In genomic region chr2:234458466-234458865, GRCh38 we compare ENCODE assay signal across 20 cellular contexts. TPM values are rescaled to one million over a fixed set of nuclear protein-coding genes. Genes with fewer than 3 reads are reported as not detected.
DNase-seq lines count a peak whose midpoint lies in the region; ATAC-seq and TF ChIP-seq lines count a peak whose summit lies in the region.
"Had no signal": no experiment of that assay in that cellular context is flagged by ENCODE, and none has a peak within 500 bp of the region (broad histone marks: within the 10 kb centered on the region; RNA-seq: fewer than 3 reads in every experiment).

No MANE protein-coding gene starts in this region.

- H3K9ac ChIP-seq in DND-41 (ENCODE audit: low read depth, low read length), result no peak overlapping the region
- H3K9ac ChIP-seq: GM23248 had no signal

- H3K4me3 ChIP-seq in DND-41 (ENCODE audit: low read depth in 1 of 2, low read length in 2 of 2), result no peak overlapping the region
- H3K4me3 ChIP-seq in naive thymus-derived CD4-positive, alpha-beta T cell (ENCODE audit: low read length), result no peak overlapping the region
- H3K4me3 ChIP-seq: GM23248, hepatocyte, left lung had no signal

- ATAC-seq in activated CD8-positive, alpha-beta memory T cell treated with anti-CD3 and anti-CD28 coated beads, Interleukin-2, amount 10 ng/mL, durations not matched to agents 7 days and 5 days, result no peak
- ATAC-seq in DND-41 (ENCODE audit: insufficient read depth, low read depth), result no peak
- no peak for ATAC-seq in naive thymus-derived CD4-positive, alpha-beta T cell
- no peak for ATAC-seq in HG02852 (IDR thresholded peaks at IDR 0.05; ENCODE audit: unreplicated experiment)
- ATAC-seq: esophagus mucosa; left lung; stimulated activated naive CD8-positive, alpha-beta T cell treated with anti-CD3 and anti-CD28 coated beads, Interleukin-15, amount 100 ng/mL, for 72 hours had no signal

- peaks cover 8% of the 10 kb centered on the region for H3K9me3 Mint-ChIP-seq in activated CD8-positive, alpha-beta memory T cell treated with anti-CD3 and anti-CD28 coated beads, Interleukin-2, amount 10 ng/mL, durations not matched to agents 7 days and 5 days (ENCODE audit: low read depth)
- H3K9me3 Mint-ChIP-seq in activated T-helper 1 cell treated with anti-CD3 and anti-CD28 coated beads, Interleukin-12 subunit alpha, Interleukin-12 subunit beta, Interleukin-2, Interleukin-4 antibody, amounts not matched to agents 30 ng/mL and 10 ng/mL and 1 ng/mL, durations not matched to agents 14 hours and 24 hours and 36 hours, result peaks cover 16% of the 10 kb centered on the region
- peaks cover 0 to 12% (median 2%) of the 10 kb centered on the region in 11 donors for H3K9me3 Mint-ChIP-seq in naive thymus-derived CD4-positive, alpha-beta T cell
- peaks cover 10% of the 10 kb centered on the region for H3K9me3 Mint-ChIP-seq in activated CD4-positive, alpha-beta T cell treated with anti-CD3 and anti-CD28 coated beads, Interleukin-2, amount 10 ng/mL, durations not matched to agents 24 days and 14 days

- H3K4me2 ChIP-seq in DND-41 (ENCODE audit: insufficient read depth, low read length), result no peak overlapping the region
- H3K4me2 ChIP-seq: hepatocyte had no signal

- H3K27me3 ChIP-seq in DND-41 (ENCODE audit: insufficient read depth, low read length, poor library complexity), result no peaks in the 10 kb centered on the region
- no peaks in the 10 kb centered on the region for H3K27me3 ChIP-seq in naive thymus-derived CD4-positive, alpha-beta T cell (ENCODE audit: control insufficient read depth in 2 of 2, insufficient read depth in 2 of 2, low read length in 2 of 2)
- H3K27me3 ChIP-seq: hepatocyte, left lung had no signal

- TF ChIP-seq CTCF in DND-41 (IDR thresholded peaks at IDR 0.05; ENCODE audit: borderline replicate concordance, extremely low read depth, low read length, poor library complexity, severe bottlenecking), result no peak

- DNase-seq in activated CD8-positive, alpha-beta memory T cell treated with anti-CD3 and anti-CD28 coated beads, Interleukin-2, amount 10 ng/mL, durations not matched to agents 7 days and 5 days, result no peak
- no peak for DNase-seq in activated CD8-positive, alpha-beta memory T cell treated with anti-CD3 and anti-CD28 coated beads, Interleukin-2, amount 50 U/mL, for 48 hours
- DNase-seq in DND-41 (no peak), NCI-H2081 treated with DMSO at 0.1 percent for 48 hours (lab: John Stamatoyannopoulos, UW) (no peak)
- DNase-seq in activated T-helper 1 cell treated with anti-CD3 and anti-CD28 coated beads, Interleukin-12 subunit alpha, Interleukin-12 subunit beta, Interleukin-2, Interleukin-4 antibody, amounts not matched to agents 30 ng/mL and 10 ng/mL and 1 ng/mL, durations not matched to agents 14 hours and 24 hours and 36 hours (ENCODE audit: low spot score), result no peak
- no peak for DNase-seq in naive thymus-derived CD4-positive, alpha-beta T cell
- no peak for DNase-seq in activated CD4-positive, alpha-beta T cell treated with anti-CD3 and anti-CD28 coated beads, Interleukin-2, amount 10 ng/mL, durations not matched to agents 24 days and 14 days
- DNase-seq: activated CD8-positive, alpha-beta memory T cell treated with anti-CD3 and anti-CD28 coated beads, Interleukin-2, amount 50 U/mL, for 4 hours; activated gamma-delta T cell; cortex of kidney; GM23248; left lung; NCI-H1092 treated with DMSO at 0.1 percent for 48 hours; NCI-H187 treated with DMSO at 0.1 percent for 48 hours; NCI-H526 treated with DMSO at 0.1 percent for 48 hours; SHP77 treated with DMSO at 0.1 percent for 48 hours; stimulated activated naive CD8-positive, alpha-beta T cell treated with anti-CD3 and anti-CD28 coated beads, Interleukin-15, amount 100 ng/mL, for 72 hours had no signal

- CTCF ChIA-PET in activated CD8-positive, alpha-beta memory T cell treated with anti-CD3 and anti-CD28 coated beads, Interleukin-2, amount 10 ng/mL, durations not matched to agents 7 days and 5 days (lab: Charles Lee), result interaction anchor here (1.1 to 4.0 kb wide), 8 partner anchors 8 to 170 kb away, joined by 3 to 22 read pairs (median 8); no protein-coding TSS in a partner anchor
- CTCF ChIA-PET in naive thymus-derived CD4-positive, alpha-beta T cell (lab: Charles Lee), result interaction anchor here (0.6 to 2.0 kb wide), 3 partner anchors 11 to 310 kb away, joined by 3 to 8 read pairs (median 3); no protein-coding TSS in a partner anchor

- peak overlapping the region; percentile 78 for H3K27ac ChIP-seq in DND-41 (ENCODE audit: low read length)
- H3K27ac ChIP-seq in naive thymus-derived CD4-positive, alpha-beta T cell (ENCODE audit: low read depth, low read length), result no peak overlapping the region
- H3K27ac ChIP-seq: GM23248, left lung had no signal

- H3K36me3 Mint-ChIP-seq in activated CD8-positive, alpha-beta memory T cell treated with anti-CD3 and anti-CD28 coated beads, Interleukin-2, amount 10 ng/mL, durations not matched to agents 7 days and 5 days, result peaks cover 35% of the 10 kb centered on the region
- peaks cover 24% of the 10 kb centered on the region for H3K36me3 Mint-ChIP-seq in activated T-helper 1 cell treated with anti-CD3 and anti-CD28 coated beads, Interleukin-12 subunit alpha, Interleukin-12 subunit beta, Interleukin-2, Interleukin-4 antibody, amounts not matched to agents 30 ng/mL and 10 ng/mL and 1 ng/mL, durations not matched to agents 14 hours and 24 hours and 36 hours (ENCODE audit: low read depth)
- peaks cover 0 to 52% (median 4%) of the 10 kb centered on the region in 5 donors for H3K36me3 Mint-ChIP-seq in naive thymus-derived CD4-positive, alpha-beta T cell
- H3K36me3 Mint-ChIP-seq in activated CD4-positive, alpha-beta T cell treated with anti-CD3 and anti-CD28 coated beads, Interleukin-2, amount 10 ng/mL, durations not matched to agents 24 days and 14 days (ENCODE audit: low read depth), result peaks cover 18% of the 10 kb centered on the region

- POLR2A ChIA-PET in naive thymus-derived CD4-positive, alpha-beta T cell (lab: Charles Lee), result interaction anchor here (0.9 to 27.5 kb wide), 9 partner anchors 8 to 169 kb away, joined by 3 to 643 read pairs (median 16); partner anchors contain the start of gene ARL4C

- H4K20me1 ChIP-seq in DND-41 (ENCODE audit: insufficient read depth, low read length), result no peaks in the 10 kb centered on the region

- no peaks in the 10 kb centered on the region for H3K27me3 Mint-ChIP-seq in activated CD8-positive, alpha-beta memory T cell treated with anti-CD3 and anti-CD28 coated beads, Interleukin-2, amount 10 ng/mL, durations not matched to agents 7 days and 5 days
- no peaks in the 10 kb centered on the region for H3K27me3 Mint-ChIP-seq in activated T-helper 1 cell treated with anti-CD3 and anti-CD28 coated beads, Interleukin-12 subunit alpha, Interleukin-12 subunit beta, Interleukin-2, Interleukin-4 antibody, amounts not matched to agents 30 ng/mL and 10 ng/mL and 1 ng/mL, durations not matched to agents 14 hours and 24 hours and 36 hours (ENCODE audit: insufficient read depth)
- H3K27me3 Mint-ChIP-seq in naive thymus-derived CD4-positive, alpha-beta T cell, result no peaks in the 10 kb centered on the region
- H3K27me3 Mint-ChIP-seq in activated CD4-positive, alpha-beta T cell treated with anti-CD3 and anti-CD28 coated beads, Interleukin-2, amount 10 ng/mL, durations not matched to agents 24 days and 14 days, result no peaks in the 10 kb centered on the region
- H3K27me3 Mint-ChIP-seq: stimulated activated naive CD8-positive, alpha-beta T cell treated with anti-CD3 and anti-CD28 coated beads, Interleukin-15, amount 100 ng/mL, for 72 hours had no signal

- peaks cover 20% of the 10 kb centered on the region for H3K79me2 ChIP-seq in DND-41 (ENCODE audit: insufficient read depth, low read length)
- H3K79me2 ChIP-seq: hepatocyte had no signal

- H3K27ac Mint-ChIP-seq in activated CD8-positive, alpha-beta memory T cell treated with anti-CD3 and anti-CD28 coated beads, Interleukin-2, amount 10 ng/mL, durations not matched to agents 7 days and 5 days, result peak overlapping the region; percentile 97
- peak overlapping the region; percentile 19 for H3K27ac Mint-ChIP-seq in activated T-helper 1 cell treated with anti-CD3 and anti-CD28 coated beads, Interleukin-12 subunit alpha, Interleukin-12 subunit beta, Interleukin-2, Interleukin-4 antibody, amounts not matched to agents 30 ng/mL and 10 ng/mL and 1 ng/mL, durations not matched to agents 14 hours and 24 hours and 36 hours
- H3K27ac Mint-ChIP-seq in naive thymus-derived CD4-positive, alpha-beta T cell, result peak overlapping the region; percentile 26 to 97 (median 91)
- H3K27ac Mint-ChIP-seq in activated CD4-positive, alpha-beta T cell treated with anti-CD3 and anti-CD28 coated beads, Interleukin-2, amount 10 ng/mL, durations not matched to agents 24 days and 14 days, result no peak overlapping the region
- H3K27ac Mint-ChIP-seq: stimulated activated naive CD8-positive, alpha-beta T cell treated with anti-CD3 and anti-CD28 coated beads, Interleukin-15, amount 100 ng/mL, for 72 hours had no signal

- H3K4me1 ChIP-seq in DND-41 (ENCODE audit: insufficient read depth, low read length), result peaks cover 79% of the 10 kb centered on the region
- peaks cover 58 to 73% of the 10 kb centered on the region in 2 donors for H3K4me1 ChIP-seq in naive thymus-derived CD4-positive, alpha-beta T cell (ENCODE audit: control insufficient read depth in 2 of 2, insufficient read depth in 2 of 2, low read length in 2 of 2)

- H3K36me3 ChIP-seq in DND-41 (ENCODE audit: insufficient read depth, low read length), result no peaks in the 10 kb centered on the region
- H3K36me3 ChIP-seq in naive thymus-derived CD4-positive, alpha-beta T cell (ENCODE audit: control insufficient read depth in 2 of 3, insufficient read depth in 3 of 3, low read length in 3 of 3), result no peaks in the 10 kb centered on the region
- H3K36me3 ChIP-seq: left lung had no signal

- H3K4me3 Mint-ChIP-seq in activated CD8-positive, alpha-beta memory T cell treated with anti-CD3 and anti-CD28 coated beads, Interleukin-2, amount 10 ng/mL, durations not matched to agents 7 days and 5 days, result no peak overlapping the region
- no peak overlapping the region for H3K4me3 Mint-ChIP-seq in activated T-helper 1 cell treated with anti-CD3 and anti-CD28 coated beads, Interleukin-12 subunit alpha, Interleukin-12 subunit beta, Interleukin-2, Interleukin-4 antibody, amounts not matched to agents 30 ng/mL and 10 ng/mL and 1 ng/mL, durations not matched to agents 14 hours and 24 hours and 36 hours
- H3K4me3 Mint-ChIP-seq in naive thymus-derived CD4-positive, alpha-beta T cell, result peak overlapping the region in 5 of 10 donors; percentile 50 to 85 (median 68)
- H3K4me3 Mint-ChIP-seq in activated CD4-positive, alpha-beta T cell treated with anti-CD3 and anti-CD28 coated beads, Interleukin-2, amount 10 ng/mL, durations not matched to agents 24 days and 14 days, result no peak overlapping the region
- H3K4me3 Mint-ChIP-seq: stimulated activated naive CD8-positive, alpha-beta T cell treated with anti-CD3 and anti-CD28 coated beads, Interleukin-15, amount 100 ng/mL, for 72 hours had no signal

- H2AFZ ChIP-seq in DND-41 (ENCODE audit: low read depth, low read length), result 0 out of 2 replicates have a peak overlapping the region, but pooled peaks have one; percentile 34
- H2AFZ ChIP-seq: GM23248, hepatocyte had no signal

- peaks cover 75% of the 10 kb centered on the region for H3K4me1 Mint-ChIP-seq in activated CD8-positive, alpha-beta memory T cell treated with anti-CD3 and anti-CD28 coated beads, Interleukin-2, amount 10 ng/mL, durations not matched to agents 7 days and 5 days
- H3K4me1 Mint-ChIP-seq in activated T-helper 1 cell treated with anti-CD3 and anti-CD28 coated beads, Interleukin-12 subunit alpha, Interleukin-12 subunit beta, Interleukin-2, Interleukin-4 antibody, amounts not matched to agents 30 ng/mL and 10 ng/mL and 1 ng/mL, durations not matched to agents 14 hours and 24 hours and 36 hours (ENCODE audit: low read depth), result peaks cover 78% of the 10 kb centered on the region
- H3K4me1 Mint-ChIP-seq in naive thymus-derived CD4-positive, alpha-beta T cell, result peaks cover 46 to 92% (median 74%) of the 10 kb centered on the region in 7 donors
- peaks cover 59% of the 10 kb centered on the region for H3K4me1 Mint-ChIP-seq in activated CD4-positive, alpha-beta T cell treated with anti-CD3 and anti-CD28 coated beads, Interleukin-2, amount 10 ng/mL, durations not matched to agents 24 days and 14 days

- intact Hi-C loops in activated T-helper 1 cell treated with anti-CD3 and anti-CD28 coated beads, Interleukin-12 subunit alpha, Interleukin-12 subunit beta, Interleukin-2, Interleukin-4 antibody, amounts not matched to agents 30 ng/mL and 10 ng/mL and 1 ng/mL, durations not matched to agents 14 hours and 24 hours and 36 hours (cut with micrococcal nuclease), result no loop called here
- intact Hi-C loops in naive thymus-derived CD4-positive, alpha-beta T cell (cut with micrococcal nuclease), result no loop called here
- intact Hi-C loops in activated CD4-positive, alpha-beta T cell treated with anti-CD3 and anti-CD28 coated beads, Interleukin-2, amount 10 ng/mL, durations not matched to agents 24 days and 14 days (cut with micrococcal nuclease), result no loop called here

- peaks cover 4% of the 10 kb centered on the region for H3K9me3 ChIP-seq in DND-41 (ENCODE audit: insufficient read depth, low read length, severe bottlenecking)
- no peaks in the 10 kb centered on the region for H3K9me3 ChIP-seq in naive thymus-derived CD4-positive, alpha-beta T cell (ENCODE audit: control insufficient read depth in 2 of 3, low read length in 3 of 3)

RNA-seq across cellular contexts. Expression of gene ARL4C, which starts 38.4 kb away (rescaled TPM):
- 100 to 1,000 TPM; 252 to 306 TPM for total RNA-seq in activated CD8-positive, alpha-beta memory T cell treated with anti-CD3 and anti-CD28 coated beads, Interleukin-2, amount 10 ng/mL, durations not matched to agents 7 days and 5 days
- total RNA-seq in activated T-helper 1 cell treated with anti-CD3 and anti-CD28 coated beads, Interleukin-12 subunit alpha, Interleukin-12 subunit beta, Interleukin-2, Interleukin-4 antibody, amounts not matched to agents 30 ng/mL and 10 ng/mL and 1 ng/mL, durations not matched to agents 14 hours and 24 hours and 36 hours, result 66.3 and 68.5 TPM in 2 replicates
- 100 to 1,000 TPM; 200 to 329 (median 290) TPM for total RNA-seq in naive thymus-derived CD4-positive, alpha-beta T cell
- 100 to 1,000 TPM in 1 of 2 donors, 10 to 100 TPM in 1; 90.6 to 115 TPM for polyA plus RNA-seq in naive thymus-derived CD4-positive, alpha-beta T cell
- 43.2 and 45.0 TPM in 2 replicates for total RNA-seq in activated CD4-positive, alpha-beta T cell treated with anti-CD3 and anti-CD28 coated beads, Interleukin-2, amount 10 ng/mL, durations not matched to agents 24 days and 14 days
